Comparison of ENCODE assay signal across 1 cellular context in genomic region chr7:24668922-24669635, GRCh38.
TF ChIP-seq lines count a peak whose summit lies in the region.

No MANE protein-coding gene starts in this region.

TF ChIP-seq in HepG2, 621 proteins besides CTCF, POLR2A, EP300 and RAD21 (continued from another document):
- TF ChIP-seq ZBTB40 (IDR thresholded peaks at IDR 0.05) (no peak), ZBTB40 (CRISPR knock-in tag; IDR thresholded peaks at IDR 0.05) (no peak), AHDC1 (CRISPR knock-in tag; IDR thresholded peaks at IDR 0.05; ENCODE audit: borderline replicate concordance) (no peak), SNAPC4 (CRISPR knock-in tag; IDR thresholded peaks at IDR 0.05) (no peak), FOXO4 (CRISPR knock-in tag; conservative IDR thresholded peaks at IDR 0.05) (no peak), ZBTB33 (CRISPR knock-in tag; IDR thresholded peaks at IDR 0.05) (no peak), GLI4 (CRISPR knock-in tag; IDR thresholded peaks at IDR 0.05; ENCODE audit: borderline replicate concordance) (no peak)
